ENCODE assay signal across 3 cellular contexts in genomic region chr1:199786695-199787094, GRCh38.
TF ChIP-seq lines count a peak whose summit lies in the region.

No MANE protein-coding gene starts in this region.

TF ChIP-seq in liver, 16 proteins besides CTCF, POLR2A, EP300 and RAD21:
- TF ChIP-seq MAX (IDR thresholded peaks at IDR 0.05): no peak
- peak; percentile 20 for TF ChIP-seq SP1 (IDR thresholded peaks at IDR 0.05)
- no peak for TF ChIP-seq EGR1 (IDR thresholded peaks at IDR 0.05; ENCODE audit: low read depth in 2 of 2)

TF ChIP-seq in HepG2, 621 proteins besides CTCF, POLR2A, EP300 and RAD21:
- TF ChIP-seq ZNF615 (CRISPR knock-in tag; IDR thresholded peaks at IDR 0.05; ENCODE audit: borderline replicate concordance): no peak
- TF ChIP-seq HMGA1 (CRISPR knock-in tag; conservative IDR thresholded peaks at IDR 0.05): no peak
- TF ChIP-seq USF2 (IDR thresholded peaks at IDR 0.05; ENCODE audit: low read depth, low read length): no peak
- no peak for TF ChIP-seq USF2 (CRISPR knock-in tag; IDR thresholded peaks at IDR 0.05; ENCODE audit: borderline replicate concordance)
- no peak for TF ChIP-seq ZSCAN22 (CRISPR knock-in tag; IDR thresholded peaks at IDR 0.05)
- TF ChIP-seq ESRRA (CRISPR knock-in tag; IDR thresholded peaks at IDR 0.05; ENCODE audit: low read depth): no peak
- TF ChIP-seq ZNF598 (CRISPR knock-in tag; IDR thresholded peaks at IDR 0.05; ENCODE audit: borderline replicate concordance): no peak
- TF ChIP-seq PAF1 (CRISPR knock-in tag; IDR thresholded peaks at IDR 0.05): no peak
- no peak for TF ChIP-seq ZNF777 (CRISPR knock-in tag; IDR thresholded peaks at IDR 0.05)
- no peak for TF ChIP-seq GMEB2 (CRISPR knock-in tag; IDR thresholded peaks at IDR 0.05; ENCODE audit: low read depth)
- no peak for TF ChIP-seq TIGD3 (CRISPR knock-in tag; IDR thresholded peaks at IDR 0.05; ENCODE audit: borderline replicate concordance)
- no peak for TF ChIP-seq SRSF9 (IDR thresholded peaks at IDR 0.05; ENCODE audit: borderline replicate concordance, insufficient read depth, low read depth, low read length, poor library complexity, severe bottlenecking)
- no peak for TF ChIP-seq NKX3-1 (CRISPR knock-in tag; IDR thresholded peaks at IDR 0.05)
- no peak for TF ChIP-seq MTF1 (CRISPR knock-in tag; IDR thresholded peaks at IDR 0.05)
- no peak for TF ChIP-seq ZNF770 (CRISPR knock-in tag; IDR thresholded peaks at IDR 0.05)
- no peak for TF ChIP-seq ATF4 (CRISPR knock-in tag; IDR thresholded peaks at IDR 0.05)

TF ChIP-seq in IMR-90, 13 proteins besides CTCF, POLR2A, EP300 and RAD21:
- no peak for TF ChIP-seq RFX5 (IDR thresholded peaks at IDR 0.05; ENCODE audit: low read depth, low read length)
- no peak for TF ChIP-seq USF2 (IDR thresholded peaks at IDR 0.05; ENCODE audit: low read depth, low read length)
- TF ChIP-seq NFE2L2 (IDR thresholded peaks at IDR 0.05; ENCODE audit: low read depth, low read length): no peak
- no peak for TF ChIP-seq MAZ (IDR thresholded peaks at IDR 0.05; ENCODE audit: borderline replicate concordance, low read depth, low read length)
- no peak for TF ChIP-seq ELK1 (IDR thresholded peaks at IDR 0.05; ENCODE audit: borderline replicate concordance, low read depth, low read length)
- no peak for TF ChIP-seq MAFK (IDR thresholded peaks at IDR 0.05; ENCODE audit: low read depth, low read length)
- no peak for TF ChIP-seq BHLHE40 (IDR thresholded peaks at IDR 0.05; ENCODE audit: low read depth, low read length)
- TF ChIP-seq RCOR1 (IDR thresholded peaks at IDR 0.05; ENCODE audit: insufficient replicate concordance, low read length): no peak
- TF ChIP-seq CEBPB (IDR thresholded peaks at IDR 0.05; ENCODE audit: low read depth, low read length): no peak
- TF ChIP-seq MXI1 (IDR thresholded peaks at IDR 0.05; ENCODE audit: borderline replicate concordance, low read depth, low read length): no peak
- no peak for TF ChIP-seq CHD1 (IDR thresholded peaks at IDR 0.05; ENCODE audit: low read depth, low read length)
- TF ChIP-seq FOS (IDR thresholded peaks at IDR 0.05; ENCODE audit: low read depth, low read length): no peak
- TF ChIP-seq SMC3 (IDR thresholded peaks at IDR 0.05; ENCODE audit: low read depth, low read length): no peak
